1 cellular context compared by ENCODE assay signal in the genomic region with DNA sequence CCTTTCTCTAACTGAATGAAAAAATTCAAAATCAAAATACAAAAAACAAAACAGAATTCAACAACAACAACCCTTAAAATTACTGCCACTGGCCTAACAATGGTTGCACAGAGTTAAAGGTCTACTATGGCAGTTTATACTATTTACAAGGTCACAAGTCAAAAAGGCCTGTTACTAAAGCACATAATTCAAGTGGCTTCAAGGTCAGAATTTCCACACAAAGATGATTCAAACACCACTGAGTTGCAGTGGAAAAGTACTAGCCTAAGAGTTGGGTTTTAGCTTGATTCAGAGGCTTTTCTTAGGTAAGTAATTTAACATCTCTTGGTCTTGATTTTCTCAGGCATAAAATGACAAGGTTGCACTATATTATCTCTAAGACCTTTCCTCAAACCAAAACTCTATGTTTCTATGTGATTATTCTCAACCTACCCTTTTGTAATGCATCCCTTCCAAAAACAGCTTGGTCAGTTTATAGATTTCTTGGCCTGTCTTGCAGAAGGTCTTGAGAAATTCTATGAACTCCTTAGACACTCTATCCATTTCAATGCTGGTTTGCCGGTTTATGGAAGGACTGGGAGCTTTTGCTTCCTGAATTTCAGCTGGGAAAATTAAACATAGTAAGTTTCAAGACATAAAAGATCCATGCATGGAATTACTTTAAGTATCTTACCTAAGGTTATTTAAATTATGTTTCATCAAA.
TF ChIP-seq lines count a peak whose summit lies in the region.
"Not testable (repeated sequence)": the region's sequence is repeated elsewhere in the genome, so short reads cannot be mapped to it uniquely, and the experiment has no call there.

No MANE protein-coding gene starts in this region.

TF ChIP-seq in HepG2, 621 proteins besides CTCF, POLR2A, EP300 and RAD21 (continued from another document):
- TF ChIP-seq, protein P1, sequence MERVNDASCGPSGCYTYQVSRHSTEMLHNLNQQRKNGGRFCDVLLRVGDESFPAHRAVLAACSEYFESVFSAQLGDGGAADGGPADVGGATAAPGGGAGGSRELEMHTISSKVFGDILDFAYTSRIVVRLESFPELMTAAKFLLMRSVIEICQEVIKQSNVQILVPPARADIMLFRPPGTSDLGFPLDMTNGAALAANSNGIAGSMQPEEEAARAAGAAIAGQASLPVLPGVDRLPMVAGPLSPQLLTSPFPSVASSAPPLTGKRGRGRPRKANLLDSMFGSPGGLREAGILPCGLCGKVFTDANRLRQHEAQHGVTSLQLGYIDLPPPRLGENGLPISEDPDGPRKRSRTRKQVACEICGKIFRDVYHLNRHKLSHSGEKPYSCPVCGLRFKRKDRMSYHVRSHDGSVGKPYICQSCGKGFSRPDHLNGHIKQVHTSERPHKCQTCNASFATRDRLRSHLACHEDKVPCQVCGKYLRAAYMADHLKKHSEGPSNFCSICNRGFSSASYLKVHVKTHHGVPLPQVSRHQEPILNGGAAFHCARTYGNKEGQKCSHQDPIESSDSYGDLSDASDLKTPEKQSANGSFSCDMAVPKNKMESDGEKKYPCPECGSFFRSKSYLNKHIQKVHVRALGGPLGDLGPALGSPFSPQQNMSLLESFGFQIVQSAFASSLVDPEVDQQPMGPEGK (CRISPR knock-in tag; IDR thresholded peaks at IDR 0.05), result 0 out of 2 replicates have a peak, but pooled peaks have one; percentile 22
- TF ChIP-seq HNF4A (CRISPR knock-in tag; IDR thresholded peaks at IDR 0.05) (peak; percentile 54), SAP130 (CRISPR knock-in tag; IDR thresholded peaks at IDR 0.05; ENCODE audit: low read depth) (peak; percentile 61; the same call in 1 of the 2 replicates), TBX3 (IDR thresholded peaks at IDR 0.05; ENCODE audit: borderline replicate concordance) (peak; percentile 38; the same call in 1 of the 2 replicates), IRF2 (CRISPR knock-in tag; IDR thresholded peaks at IDR 0.05) (0 out of 2 replicates have a peak, but pooled peaks have one; percentile 29), NFIC (IDR thresholded peaks at IDR 0.05; ENCODE audit: low read length) (peak; percentile 64; the same call in 1 of the 2 replicates), HMG20A (CRISPR knock-in tag; IDR thresholded peaks at IDR 0.05; ENCODE audit: borderline replicate concordance) (peak; percentile 58; the same call in 1 of the 2 replicates), ISL2 (CRISPR knock-in tag; IDR thresholded peaks at IDR 0.05) (peak; percentile 85), SOX13 (CRISPR knock-in tag; conservative IDR thresholded peaks at IDR 0.05 in 1 of 2, IDR thresholded peaks at IDR 0.05 in 1 of 2) (peak in 1 of 2 experiments; percentile 89; a peak in 2 of 4 replicates), FOXA3 (CRISPR knock-in tag; IDR thresholded peaks at IDR 0.05) (peak; percentile 87), PITX1 (CRISPR knock-in tag; IDR thresholded peaks at IDR 0.05) (0 out of 2 replicates have a peak, but pooled peaks have one; percentile 34), ZKSCAN8 (CRISPR knock-in tag; IDR thresholded peaks at IDR 0.05; ENCODE audit: borderline replicate concordance) (peak; percentile 47; the same call in 1 of the 2 replicates), CEBPG (CRISPR knock-in tag; IDR thresholded peaks at IDR 0.05) (peak; percentile 61; the same call in 1 of the 2 replicates), GATAD2A (CRISPR knock-in tag; IDR thresholded peaks at IDR 0.05) (peak; percentile 90), NR2F6 (IDR thresholded peaks at IDR 0.05) (peak; percentile 75), NR2F6 (CRISPR knock-in tag; IDR thresholded peaks at IDR 0.05) (peak; percentile 87), SALL1 (CRISPR knock-in tag; IDR thresholded peaks at IDR 0.05) (peak; percentile 45; the same call in 1 of the 2 replicates), SOX6 (CRISPR knock-in tag; IDR thresholded peaks at IDR 0.05) (peak; percentile 87), BCL6 (CRISPR knock-in tag; IDR thresholded peaks at IDR 0.05) (peak; percentile 51), SOX5 (CRISPR knock-in tag; IDR thresholded peaks at IDR 0.05; ENCODE audit: borderline replicate concordance) (peak; percentile 81), FOSL2 (CRISPR knock-in tag; IDR thresholded peaks at IDR 0.05) (peak; percentile 69), HDAC1 (CRISPR knock-in tag; IDR thresholded peaks at IDR 0.05) (peak; percentile 33; the same call in 1 of the 2 replicates), ZFY (CRISPR knock-in tag; IDR thresholded peaks at IDR 0.05) (0 out of 2 replicates have a peak, but pooled peaks have one; percentile 15), KLF11 (CRISPR knock-in tag; IDR thresholded peaks at IDR 0.05) (0 out of 2 replicates have a peak, but pooled peaks have one; percentile 18), GABPA (CRISPR knock-in tag; IDR thresholded peaks at IDR 0.05; ENCODE audit: low read depth) (0 out of 2 replicates have a peak, but pooled peaks have one; percentile 16), ELF3 (CRISPR knock-in tag; IDR thresholded peaks at IDR 0.05) (peak; percentile 41; the same call in 1 of the 2 replicates), NR2F1 (CRISPR knock-in tag; IDR thresholded peaks at IDR 0.05) (peak; percentile 67 to 80; a peak in 3 of 4 replicates), ZBTB3 (CRISPR knock-in tag; IDR thresholded peaks at IDR 0.05; ENCODE audit: borderline replicate concordance, low read depth) (0 out of 2 replicates have a peak, but pooled peaks have one; percentile 11), PHF21A (CRISPR knock-in tag; IDR thresholded peaks at IDR 0.05) (peak; percentile 34; the same call in 1 of the 2 replicates)
- TF ChIP-seq, protein P2, sequence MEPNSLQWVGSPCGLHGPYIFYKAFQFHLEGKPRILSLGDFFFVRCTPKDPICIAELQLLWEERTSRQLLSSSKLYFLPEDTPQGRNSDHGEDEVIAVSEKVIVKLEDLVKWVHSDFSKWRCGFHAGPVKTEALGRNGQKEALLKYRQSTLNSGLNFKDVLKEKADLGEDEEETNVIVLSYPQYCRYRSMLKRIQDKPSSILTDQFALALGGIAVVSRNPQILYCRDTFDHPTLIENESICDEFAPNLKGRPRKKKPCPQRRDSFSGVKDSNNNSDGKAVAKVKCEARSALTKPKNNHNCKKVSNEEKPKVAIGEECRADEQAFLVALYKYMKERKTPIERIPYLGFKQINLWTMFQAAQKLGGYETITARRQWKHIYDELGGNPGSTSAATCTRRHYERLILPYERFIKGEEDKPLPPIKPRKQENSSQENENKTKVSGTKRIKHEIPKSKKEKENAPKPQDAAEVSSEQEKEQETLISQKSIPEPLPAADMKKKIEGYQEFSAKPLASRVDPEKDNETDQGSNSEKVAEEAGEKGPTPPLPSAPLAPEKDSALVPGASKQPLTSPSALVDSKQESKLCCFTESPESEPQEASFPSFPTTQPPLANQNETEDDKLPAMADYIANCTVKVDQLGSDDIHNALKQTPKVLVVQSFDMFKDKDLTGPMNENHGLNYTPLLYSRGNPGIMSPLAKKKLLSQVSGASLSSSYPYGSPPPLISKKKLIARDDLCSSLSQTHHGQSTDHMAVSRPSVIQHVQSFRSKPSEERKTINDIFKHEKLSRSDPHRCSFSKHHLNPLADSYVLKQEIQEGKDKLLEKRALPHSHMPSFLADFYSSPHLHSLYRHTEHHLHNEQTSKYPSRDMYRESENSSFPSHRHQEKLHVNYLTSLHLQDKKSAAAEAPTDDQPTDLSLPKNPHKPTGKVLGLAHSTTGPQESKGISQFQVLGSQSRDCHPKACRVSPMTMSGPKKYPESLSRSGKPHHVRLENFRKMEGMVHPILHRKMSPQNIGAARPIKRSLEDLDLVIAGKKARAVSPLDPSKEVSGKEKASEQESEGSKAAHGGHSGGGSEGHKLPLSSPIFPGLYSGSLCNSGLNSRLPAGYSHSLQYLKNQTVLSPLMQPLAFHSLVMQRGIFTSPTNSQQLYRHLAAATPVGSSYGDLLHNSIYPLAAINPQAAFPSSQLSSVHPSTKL (CRISPR knock-in tag; IDR thresholded peaks at IDR 0.05), result peak; percentile 85
- not testable (repeated sequence) for TF ChIP-seq SOX13 (IDR thresholded peaks at IDR 0.05); SOX6 (IDR thresholded peaks at IDR 0.05); GABPA (IDR thresholded peaks at IDR 0.05; ENCODE audit: low read depth, low read length)
- TF ChIP-seq, protein P3, sequence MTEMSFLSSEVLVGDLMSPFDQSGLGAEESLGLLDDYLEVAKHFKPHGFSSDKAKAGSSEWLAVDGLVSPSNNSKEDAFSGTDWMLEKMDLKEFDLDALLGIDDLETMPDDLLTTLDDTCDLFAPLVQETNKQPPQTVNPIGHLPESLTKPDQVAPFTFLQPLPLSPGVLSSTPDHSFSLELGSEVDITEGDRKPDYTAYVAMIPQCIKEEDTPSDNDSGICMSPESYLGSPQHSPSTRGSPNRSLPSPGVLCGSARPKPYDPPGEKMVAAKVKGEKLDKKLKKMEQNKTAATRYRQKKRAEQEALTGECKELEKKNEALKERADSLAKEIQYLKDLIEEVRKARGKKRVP (CRISPR knock-in tag; IDR thresholded peaks at IDR 0.05), result peak in 1 of 2 experiments; percentile 50; a peak in 1 of 4 replicates
TF ChIP-seq in HepG2: peak in this region for 51; not testable (repeated sequence) for 570.
